In the genomic region with DNA sequence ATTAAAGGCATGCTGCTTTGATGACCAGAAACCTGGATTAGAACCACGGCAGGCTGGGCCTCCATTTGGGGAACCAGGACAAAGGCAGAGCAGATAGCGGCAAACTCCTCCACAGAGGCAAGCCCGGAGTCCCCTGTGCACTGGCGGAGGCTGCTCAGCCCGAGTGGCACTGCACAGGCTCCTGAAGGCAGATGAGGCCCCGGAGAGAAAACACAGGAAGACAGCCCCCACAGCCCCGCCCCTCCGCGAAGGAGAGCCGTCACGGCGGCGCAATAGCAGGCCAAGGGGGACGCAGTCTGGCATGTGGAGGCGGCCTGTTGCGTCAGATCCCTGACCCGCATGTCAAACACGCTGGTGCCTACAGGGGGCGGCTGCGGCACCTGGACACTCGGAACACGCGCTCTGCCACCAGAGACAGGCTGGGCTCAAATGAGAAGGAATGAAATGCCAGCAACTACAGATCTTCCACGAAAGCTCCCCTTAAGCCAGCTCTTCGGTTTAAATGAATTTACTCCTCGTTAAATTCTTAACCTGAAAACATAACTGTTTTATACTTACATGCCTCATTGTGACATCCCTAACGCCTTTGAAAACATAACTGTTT, we compare ENCODE assay signal across 8 cellular contexts.
DNase-seq lines count a peak whose midpoint lies in the region; ATAC-seq lines count a peak whose summit lies in the region.

No MANE protein-coding gene starts in this region.

- H3K9me3 Mint-ChIP-seq in activated CD4-positive, alpha-beta T cell treated with anti-CD3 and anti-CD28 coated beads for 36 hours (ENCODE audit: low read depth), result no peaks in the 10 kb centered on the region

- ATAC-seq in activated CD4-positive, alpha-beta T cell treated with anti-CD3 and anti-CD28 coated beads for 36 hours, result peak; percentile 74
- ATAC-seq in HG03175 (IDR thresholded peaks at IDR 0.05; ENCODE audit: unreplicated experiment), result no peak

- intact Hi-C loops in activated CD4-positive, alpha-beta T cell treated with anti-CD3 and anti-CD28 coated beads for 36 hours (cut with DNase I, micrococcal nuclease), result loop anchor here in 1 of 2 experiments (1.0 to 5.0 kb wide), 4 partner anchors 103 to 282 kb away; a partner anchor contains a TSS

- H3K27ac Mint-ChIP-seq in activated CD4-positive, alpha-beta T cell treated with anti-CD3 and anti-CD28 coated beads for 36 hours, result peak overlapping the region; percentile 51

- no peak overlapping the region for H3K4me3 Mint-ChIP-seq in activated CD4-positive, alpha-beta T cell treated with anti-CD3 and anti-CD28 coated beads for 36 hours

- H3K27me3 Mint-ChIP-seq in activated CD4-positive, alpha-beta T cell treated with anti-CD3 and anti-CD28 coated beads for 36 hours, result no peaks in the 10 kb centered on the region

- peaks cover 35% of the 10 kb centered on the region for H3K4me1 Mint-ChIP-seq in activated CD4-positive, alpha-beta T cell treated with anti-CD3 and anti-CD28 coated beads for 36 hours

- POLR2A ChIA-PET in activated CD4-positive, alpha-beta T cell treated with anti-CD3 and anti-CD28 coated beads for 36 hours (lab: Charles Lee), result no interaction called here

- CTCF ChIA-PET in activated CD4-positive, alpha-beta T cell treated with anti-CD3 and anti-CD28 coated beads for 36 hours (lab: Charles Lee), result interaction anchor here (0.6 to 0.7 kb wide), 2 partner anchors 38 to 330 kb away, joined by 3 read pairs; no protein-coding TSS in a partner anchor

- DNase-seq in DMS53 treated with DMSO at 0.1 percent for 48 hours (lab: John Stamatoyannopoulos, UW; ENCODE audit: unreplicated experiment) (peak; percentile 79), HuH-7.5 (ENCODE audit: low spot score) (peak; percentile 93), cerebellar nuclear complex (lab: John Stamatoyannopoulos, UW) (peak; percentile 10 to 29), kidney glomerular epithelial cell (lab: John Stamatoyannopoulos, UW) (peak; percentile 57), NCI-H128 (lab: John Stamatoyannopoulos, UW; ENCODE audit: unreplicated experiment) (no peak)
- DNase-seq in activated CD4-positive, alpha-beta T cell treated with anti-CD3 and anti-CD28 coated beads for 36 hours, result peak; percentile 88
- DNase-seq in stimulated activated CD4-positive, alpha-beta T cell treated with anti-CD3 and anti-CD28 coated beads, Interleukin-1b, Interleukin-23, amount 100 ng/mL, for 4 hours (ENCODE audit: low read depth in 2 of 2), result peak; percentile 42 to 70

- H3K36me3 Mint-ChIP-seq in activated CD4-positive, alpha-beta T cell treated with anti-CD3 and anti-CD28 coated beads for 36 hours (ENCODE audit: low read depth), result peaks cover 2% of the 10 kb centered on the region
